ENCODE assay signal across 6 cellular contexts in the genomic region with DNA sequence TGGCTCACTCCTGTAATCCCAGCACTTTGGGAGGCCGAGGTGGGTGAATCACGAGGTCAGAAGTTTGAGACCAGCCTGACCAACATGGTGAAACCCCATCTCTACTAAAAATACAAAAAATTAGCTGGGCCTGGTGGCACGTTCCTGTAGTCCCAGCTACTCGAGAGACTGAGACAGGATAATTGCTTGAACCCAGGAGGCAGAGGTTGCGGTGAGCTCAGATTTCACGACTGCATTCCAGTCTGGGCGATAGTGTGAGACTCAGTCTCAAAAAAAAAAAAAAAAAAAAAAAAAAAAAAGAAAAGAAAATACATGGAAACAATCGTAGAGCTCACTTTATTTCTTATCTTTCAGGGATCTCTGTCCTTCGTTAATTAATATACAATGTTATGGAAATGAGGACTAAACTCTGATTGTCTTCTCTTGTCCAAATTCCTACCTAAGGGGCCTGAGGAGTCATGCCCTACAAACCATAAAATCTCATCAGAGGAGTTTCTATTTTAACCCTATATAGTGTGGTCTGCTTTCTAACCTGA.
DNase-seq lines count a peak whose midpoint lies in the region; TF ChIP-seq lines count a peak whose summit lies in the region.
"Not testable (repeated sequence)": the region's sequence is repeated elsewhere in the genome, so short reads cannot be mapped to it uniquely, and the experiment has no call there.

No MANE protein-coding gene starts in this region.

- not testable (repeated sequence) for H3K27me3 Mint-ChIP-seq in nephron progenitor cell (ENCODE audit: low read depth, poor library complexity)

- H2BK5ac ChIP-seq in trophoblast cell (ENCODE audit: low read depth, low read length, poor library complexity), result not testable (repeated sequence)

- not testable (repeated sequence) for H3K4me3 ChIP-seq in HEK293 (ENCODE audit: low read depth, low read length); hepatocyte; trophoblast cell (ENCODE audit: low read depth, low read length)

- not testable (repeated sequence) for H3K27me3 ChIP-seq in hepatocyte; trophoblast cell (ENCODE audit: insufficient read depth, low read length)

- CTCF ChIA-PET in HEK293 (lab: Yijun Ruan, JAX), result not testable (repeated sequence)

- not testable (repeated sequence) for H4K20me1 ChIP-seq in hepatocyte (ENCODE audit: insufficient read depth, poor library complexity, severe bottlenecking)

- H3K36me3 Mint-ChIP-seq in nephron progenitor cell (ENCODE audit: low read depth), result not testable (repeated sequence)

- not testable (repeated sequence) for H3K4ac ChIP-seq in trophoblast cell (ENCODE audit: low read depth, low read length)

- H3K9me3 ChIP-seq in HEK293 (ENCODE audit: control insufficient read depth, insufficient read depth, low read depth, low read length); hepatocyte (ENCODE audit: low read depth); trophoblast cell (ENCODE audit: insufficient read depth, low read depth, low read length): not testable (repeated sequence)

- H3K4me2 ChIP-seq in hepatocyte, result peak overlapping the region; percentile 45
- H3K4me2 ChIP-seq in trophoblast cell (ENCODE audit: low read length), result not testable (repeated sequence)

- H2AFZ ChIP-seq in hepatocyte; trophoblast cell (ENCODE audit: insufficient read depth, low read length, poor library complexity): not testable (repeated sequence)

- H4K91ac ChIP-seq in trophoblast cell (ENCODE audit: low read depth, low read length), result not testable (repeated sequence)

- not testable (repeated sequence) for H3K79me1 ChIP-seq in trophoblast cell (ENCODE audit: low read length)

- not testable (repeated sequence) for TF ChIP-seq CTCF in HEK293 (tag by site-specific recombination; IDR thresholded peaks at IDR 0.05); hepatocyte (IDR thresholded peaks at IDR 0.05; ENCODE audit: poor library complexity); nephron progenitor cell (IDR thresholded peaks at IDR 0.05)

- peaks cover 31% of the 10 kb centered on the region for H3K9me3 Mint-ChIP-seq in nephron progenitor cell

- not testable (repeated sequence) for H4K8ac ChIP-seq in trophoblast cell (ENCODE audit: low read depth, low read length)

- peak overlapping the region; percentile 65 for H3K27ac Mint-ChIP-seq in nephron progenitor cell

- H2BK12ac ChIP-seq in trophoblast cell (ENCODE audit: low read length), result not testable (repeated sequence)

- 57% methylated on average over 9 of the region's 9 CpGs for WGBS in hepatocyte (ENCODE audit: low lambda C conversion rate, missing lambda C conversion rate)
- no CpG with 5 or more reads among the region's 9 CpGs for WGBS in trophoblast cell (ENCODE audit: extremely low coverage, insufficient coverage, insufficient read length)

- not testable (repeated sequence) for H3K23ac ChIP-seq in trophoblast cell (ENCODE audit: low read length)

- not testable (repeated sequence) for H3K79me2 ChIP-seq in hepatocyte; trophoblast cell (ENCODE audit: control insufficient read depth, insufficient read depth, low read length, poor library complexity)

- POLR2A ChIA-PET in HEK293 (lab: Yijun Ruan, JAX), result interaction anchor here (0.6 to 1.0 kb wide), 2 partner anchors 17 to 202 kb away, joined by 3 read pairs; a partner anchor contains a TSS

- not testable (repeated sequence) for H3K4me3 Mint-ChIP-seq in nephron progenitor cell

- H3K9ac ChIP-seq in trophoblast cell (ENCODE audit: low read length), result not testable (repeated sequence)

- not testable (repeated sequence) for H4K12ac ChIP-seq in trophoblast cell (ENCODE audit: low read depth, low read length)

- not testable (repeated sequence) for H2BK120ac ChIP-seq in trophoblast cell (ENCODE audit: insufficient read depth, low read length, poor library complexity)

- H3K14ac ChIP-seq in trophoblast cell (ENCODE audit: low read length), result not testable (repeated sequence)

- not testable (repeated sequence) for H3K9me2 ChIP-seq in hepatocyte (replicated peaks; ENCODE audit: insufficient read depth)

- not testable (repeated sequence) for H3K4me1 Mint-ChIP-seq in nephron progenitor cell

- DNase-seq in Daoy (ENCODE audit: low read depth), result peak; percentile 30
- peak; percentile 51 for DNase-seq in M059J (ENCODE audit: low read depth)
- not testable (repeated sequence) for DNase-seq in hepatocyte (ENCODE audit: low spot score); nephron progenitor cell
- DNase-seq in trophoblast cell, result peak; percentile 17 to 45

- not testable (repeated sequence) for H3K18ac ChIP-seq in trophoblast cell (ENCODE audit: low read length)

- H2AK5ac ChIP-seq in trophoblast cell (ENCODE audit: low read length), result not testable (repeated sequence)

- H3K4me1 ChIP-seq in HEK293 (ENCODE audit: control insufficient read depth, insufficient read depth, low read length); hepatocyte (ENCODE audit: insufficient read depth); trophoblast cell (ENCODE audit: control insufficient read depth in 1 of 2, insufficient read depth in 2 of 2, low read length in 2 of 2): not testable (repeated sequence)

- not testable (repeated sequence) for H3K36me3 ChIP-seq in HEK293 (ENCODE audit: control insufficient read depth in 2 of 2, insufficient read depth in 1 of 2, low read length in 2 of 2); hepatocyte (replicated peaks; ENCODE audit: insufficient read depth, low read depth); trophoblast cell (ENCODE audit: control insufficient read depth in 1 of 2, insufficient read depth in 2 of 2, low read length in 2 of 2)

- not testable (repeated sequence) for H3K27ac ChIP-seq in HEK293 (ENCODE audit: extremely low read depth, low read depth, low read length); hepatocyte
- H3K27ac ChIP-seq in trophoblast cell (ENCODE audit: low read depth, low read length), result peak overlapping the region; percentile 26

TF ChIP-seq in HEK293, 187 proteins besides CTCF, POLR2A, EP300 and RAD21:
- peak; percentile 64 for TF ChIP-seq GLIS1 (tag by site-specific recombination; IDR thresholded peaks at IDR 0.05)
TF ChIP-seq in HEK293: peak in this region for 1; not testable (repeated sequence) for 186.
